ENCODE assay signal across 26 cellular contexts in genomic region chr12:89796798-89797382, GRCh38.
"Had no signal": no experiment of that assay in that cellular context is flagged by ENCODE, and none has a peak within 500 bp of the region (broad histone marks: within the 10 kb centered on the region; RNA-seq: fewer than 3 reads in every experiment).

No MANE protein-coding gene starts in this region.

- H3K4me3 Mint-ChIP-seq: activated CD4-positive, alpha-beta T cell treated with anti-CD3 and anti-CD28 coated beads, Interleukin-2, amount 10 ng/mL, durations not matched to agents 7 days and 5 days; activated CD8-positive, alpha-beta memory T cell treated with anti-CD3 and anti-CD28 coated beads, Interleukin-2, amount 10 ng/mL, durations not matched to agents 7 days and 5 days; activated CD8-positive, alpha-beta T cell treated with anti-CD3 and anti-CD28 coated beads for 36 hours; activated naive CD8-positive, alpha-beta T cell treated with anti-CD3 and anti-CD28 coated beads, Interleukin-2, amount 50 U/mL, for 24 hours; natural killer cell; stimulated activated naive CD8-positive, alpha-beta T cell treated with anti-CD3 and anti-CD28 coated beads, Interleukin-15, Interleukin-2, amounts not matched to agents 100 ng/mL and 50 ng/mL, for 24 hours; T-helper 17 cell had no signal

- DNase-seq: activated CD4-positive, alpha-beta T cell treated with anti-CD3 and anti-CD28 coated beads, Interleukin-2, amount 10 ng/mL, durations not matched to agents 7 days and 5 days; activated CD8-positive, alpha-beta memory T cell treated with anti-CD3 and anti-CD28 coated beads, Interleukin-2, amount 10 ng/mL, durations not matched to agents 7 days and 5 days; activated CD8-positive, alpha-beta T cell treated with anti-CD3 and anti-CD28 coated beads for 36 hours; activated effector memory CD4-positive, alpha-beta T cell treated with anti-CD3 and anti-CD28 coated beads, Interleukin-2, amount 50 U/mL, for 16 hours; activated naive CD4-positive, alpha-beta T cell treated with anti-CD3 and anti-CD28 coated beads, Interleukin-2, amount 50 U/mL, for 16 hours; activated naive CD8-positive, alpha-beta T cell treated with anti-CD3 and anti-CD28 coated beads, Interleukin-2, amount 50 U/mL, for 24 hours; activated T-cell treated with anti-CD3 and anti-CD28 coated beads for 4 hours; body of pancreas; effector CD4-positive, alpha-beta T cell; foreskin melanocyte; glutamatergic neuron; left ventricle myocardium superior; mammary epithelial cell; midbrain; natural killer cell; ovary; spleen; stimulated activated CD4-positive, alpha-beta T cell treated with anti-CD3 and anti-CD28 coated beads, Interleukin-4, amount 100 ng/mL, for 24 hours; substantia nigra; T-helper 17 cell; thyroid gland had no signal

- H3K27ac ChIP-seq: body of pancreas, cardiac muscle cell, hepatocyte, ovary, prostate gland, spleen, thyroid gland had no signal

- H3K9me3 Mint-ChIP-seq: activated CD4-positive, alpha-beta T cell treated with anti-CD3 and anti-CD28 coated beads, Interleukin-2, amount 10 ng/mL, durations not matched to agents 7 days and 5 days; activated CD8-positive, alpha-beta T cell treated with anti-CD3 and anti-CD28 coated beads for 36 hours; activated naive CD8-positive, alpha-beta T cell treated with anti-CD3 and anti-CD28 coated beads, Interleukin-2, amount 50 U/mL, for 24 hours; natural killer cell; stimulated activated naive CD8-positive, alpha-beta T cell treated with anti-CD3 and anti-CD28 coated beads, Interleukin-15, Interleukin-2, amounts not matched to agents 100 ng/mL and 50 ng/mL, for 24 hours had no signal

- H3K4me1 Mint-ChIP-seq: activated CD4-positive, alpha-beta T cell treated with anti-CD3 and anti-CD28 coated beads, Interleukin-2, amount 10 ng/mL, durations not matched to agents 7 days and 5 days; activated CD8-positive, alpha-beta memory T cell treated with anti-CD3 and anti-CD28 coated beads, Interleukin-2, amount 10 ng/mL, durations not matched to agents 7 days and 5 days; natural killer cell had no signal

- H3K36me3 Mint-ChIP-seq: activated CD8-positive, alpha-beta memory T cell treated with anti-CD3 and anti-CD28 coated beads, Interleukin-2, amount 10 ng/mL, durations not matched to agents 7 days and 5 days; natural killer cell had no signal

- H3K4me3 ChIP-seq: body of pancreas, cardiac muscle cell, hepatocyte, ovary, prostate gland, spleen, thyroid gland had no signal

- H3K27ac Mint-ChIP-seq: activated CD4-positive, alpha-beta T cell treated with anti-CD3 and anti-CD28 coated beads, Interleukin-2, amount 10 ng/mL, durations not matched to agents 7 days and 5 days; activated CD8-positive, alpha-beta memory T cell treated with anti-CD3 and anti-CD28 coated beads, Interleukin-2, amount 10 ng/mL, durations not matched to agents 7 days and 5 days; activated CD8-positive, alpha-beta T cell treated with anti-CD3 and anti-CD28 coated beads for 36 hours; activated naive CD8-positive, alpha-beta T cell treated with anti-CD3 and anti-CD28 coated beads, Interleukin-2, amount 50 U/mL, for 24 hours; natural killer cell; stimulated activated naive CD8-positive, alpha-beta T cell treated with anti-CD3 and anti-CD28 coated beads, Interleukin-15, Interleukin-2, amounts not matched to agents 100 ng/mL and 50 ng/mL, for 24 hours; T-helper 17 cell had no signal

- H3K9me3 ChIP-seq: body of pancreas, ovary, prostate gland, spleen, thyroid gland had no signal

- ATAC-seq: activated CD4-positive, CD25-positive, alpha-beta regulatory T cell treated with anti-CD3 and anti-CD28 coated beads, Interleukin-2, amount 50 U/mL, for 24 hours; activated CD8-positive, alpha-beta memory T cell treated with anti-CD3 and anti-CD28 coated beads, Interleukin-2, amount 10 ng/mL, durations not matched to agents 7 days and 5 days; activated CD8-positive, alpha-beta T cell treated with anti-CD3 and anti-CD28 coated beads for 36 hours; activated naive CD8-positive, alpha-beta T cell treated with anti-CD3 and anti-CD28 coated beads, Interleukin-2, amount 50 U/mL, for 24 hours; body of pancreas; left ventricle myocardium superior; natural killer cell; T-helper 17 cell had no signal

- H3K27me3 Mint-ChIP-seq: activated CD4-positive, alpha-beta T cell treated with anti-CD3 and anti-CD28 coated beads, Interleukin-2, amount 10 ng/mL, durations not matched to agents 7 days and 5 days; activated CD8-positive, alpha-beta memory T cell treated with anti-CD3 and anti-CD28 coated beads, Interleukin-2, amount 10 ng/mL, durations not matched to agents 7 days and 5 days; activated CD8-positive, alpha-beta T cell treated with anti-CD3 and anti-CD28 coated beads for 36 hours; activated naive CD8-positive, alpha-beta T cell treated with anti-CD3 and anti-CD28 coated beads, Interleukin-2, amount 50 U/mL, for 24 hours; stimulated activated naive CD8-positive, alpha-beta T cell treated with anti-CD3 and anti-CD28 coated beads, Interleukin-15, Interleukin-2, amounts not matched to agents 100 ng/mL and 50 ng/mL, for 24 hours; T-helper 17 cell had no signal

- H3K4me2 ChIP-seq: hepatocyte had no signal

- H3K27me3 ChIP-seq: body of pancreas, hepatocyte, ovary, spleen, thyroid gland had no signal

- H3K36me3 ChIP-seq: cardiac muscle cell, ovary, prostate gland, spleen, thyroid gland had no signal

- H2AFZ ChIP-seq: hepatocyte had no signal

- H3K4me1 ChIP-seq: body of pancreas, prostate gland, thyroid gland had no signal

- H3K79me2 ChIP-seq: hepatocyte had no signal
